8 cellular contexts compared by ENCODE assay signal in genomic region chr6:149746147-149746946, GRCh38. TPM values are rescaled to one million over a fixed set of nuclear protein-coding genes. Genes with fewer than 3 reads are reported as not detected.
DNase-seq lines count a peak whose midpoint lies in the region; ATAC-seq and TF ChIP-seq lines count a peak whose summit lies in the region.

TSS of gene NUP43 (minus strand) at chr6:149746529. CDS start at chr6:149746495, 34 bp downstream.

- H3K27ac Mint-ChIP-seq in CD14-positive monocyte: peak within 1 kb of the TSS; percentile 88 to 97 (median 91)

- peaks cover 18 to 23% of the 10 kb centered on the region in 2 donors for H3K36me3 Mint-ChIP-seq in CD14-positive monocyte

- no peaks in the 10 kb centered on the region for H3K9me3 Mint-ChIP-seq in CD14-positive monocyte

- intact Hi-C loops in CD14-positive monocyte (cut with micrococcal nuclease): no loop called here
- intact Hi-C loops in lower lobe of right lung (cut with DNase I): no loop called here

- peak; percentile 87 for DNase-seq in CD14-positive monocyte (ENCODE audit: low spot score)
- peak; percentile 96 for DNase-seq in NCI-H748 (lab: John Stamatoyannopoulos, UW; ENCODE audit: unreplicated experiment)
- DNase-seq in activated CD4-positive, alpha-beta T cell treated with anti-CD3 and anti-CD28 coated beads, Interleukin-2, amount 50 U/mL, for 48 hours: peak; percentile 96 to 97
- peak; percentile 96 for DNase-seq in lower lobe of right lung
- peak; percentile 81 to 93 (median 91) for DNase-seq in stimulated activated CD4-positive, alpha-beta T cell treated with anti-CD3 and anti-CD28 coated beads, TNF-alpha, amount 100 ng/mL, for 24 hours (ENCODE audit: low read depth in 3 of 3)

- ATAC-seq in GM19328 (IDR thresholded peaks at IDR 0.05; ENCODE audit: unreplicated experiment): peak; percentile 40
- peak; percentile 31 for ATAC-seq in HG03558 (IDR thresholded peaks at IDR 0.05; ENCODE audit: extremely low read depth, unreplicated experiment)
- ATAC-seq in lower lobe of right lung: peak; percentile 80 to 84

- peak within 1 kb of the TSS; percentile 82 to 86 for H3K9ac ChIP-seq in duodenal mucosa (ENCODE audit: low read depth in 1 of 2, low read length in 2 of 2)

- H3K4me1 ChIP-seq in duodenal mucosa (ENCODE audit: control insufficient read depth in 1 of 2, insufficient read depth in 2 of 2, low read length in 2 of 2) (peaks cover 24% of the 10 kb centered on the region in 2 donors), lower lobe of right lung (peaks cover 27% of the 10 kb centered on the region)

- TF ChIP-seq CTCF in CD14-positive monocyte (IDR thresholded peaks at IDR 0.05) (peak; percentile 62), lower lobe of right lung (IDR thresholded peaks at IDR 0.05) (peak; percentile 66)

- H3K36me3 ChIP-seq in duodenal mucosa (ENCODE audit: control insufficient read depth in 1 of 2, insufficient read depth in 2 of 2, low read length in 2 of 2): peaks cover 4 to 14% of the 10 kb centered on the region in 2 donors
- H3K36me3 ChIP-seq in lower lobe of right lung: peaks cover 27% of the 10 kb centered on the region

- H3K27me3 ChIP-seq in duodenal mucosa (ENCODE audit: control insufficient read depth in 1 of 2, insufficient read depth in 2 of 2, low read length in 2 of 2): no peaks in the 10 kb centered on the region
- H3K27me3 ChIP-seq in lower lobe of right lung (ENCODE audit: low read depth): no peaks in the 10 kb centered on the region

- peak within 1 kb of the TSS; percentile 97 to 98 for H3K4me3 Mint-ChIP-seq in CD14-positive monocyte

- H3K27ac ChIP-seq in duodenal mucosa (ENCODE audit: low read depth, low read length) (no peak within 1 kb of the TSS), lower lobe of right lung (peak within 1 kb of the TSS; percentile 63)

- peaks cover 25% of the 10 kb centered on the region for H3K4me1 Mint-ChIP-seq in CD14-positive monocyte

- H3K27me3 Mint-ChIP-seq in CD14-positive monocyte (ENCODE audit: low read depth in 3 of 3): no peaks in the 10 kb centered on the region

- H3K9me3 ChIP-seq in duodenal mucosa (ENCODE audit: control insufficient read depth in 1 of 2, low read length in 2 of 2) (no peaks in the 10 kb centered on the region), lower lobe of right lung (no peaks in the 10 kb centered on the region)

- H3K4me3 ChIP-seq in duodenal mucosa (ENCODE audit: low read depth in 1 of 2, low read length in 2 of 2): peak within 1 kb of the TSS; percentile 91 to 96
- H3K4me3 ChIP-seq in lower lobe of right lung: peak within 1 kb of the TSS; percentile 89

RNA-seq across cellular contexts. Expression of gene NUP43, which starts in this region (rescaled TPM):
- polyA plus RNA-seq in CD14-positive monocyte: 1 to 10 TPM; 4.5 to 7.2 TPM
- 22.0 TPM for total RNA-seq in lower lobe of right lung

Comparison
In these comparisons a context has a peak if more than half of its experiments do, and no peak if none do; other contexts are left out.
1. ATAC-seq: peak in every context shown above with its lines; median percentile 82 in lower lobe of right lung; 40 in GM19328; 31 in HG03558.